ENCODE assay signal across 8 cellular contexts in the genomic region with DNA sequence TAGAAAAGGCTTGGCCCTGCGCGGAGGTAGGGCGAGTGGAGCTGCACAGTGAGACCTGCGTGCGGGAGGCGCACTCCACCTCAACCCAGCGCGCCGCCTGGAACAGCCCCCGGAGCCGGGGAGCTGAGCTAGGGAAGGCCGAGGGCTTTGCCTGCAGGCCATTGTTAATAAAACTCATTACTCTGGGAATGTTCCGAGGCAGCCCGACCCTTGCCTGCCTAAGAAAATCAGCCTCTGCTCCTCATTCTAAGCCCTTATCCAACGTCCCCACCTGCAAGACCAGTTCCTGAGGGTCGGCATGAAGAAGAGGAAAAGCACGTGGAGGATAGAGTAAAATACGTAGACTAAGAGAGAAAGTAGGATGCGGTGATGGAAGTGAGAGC. TPM values are rescaled to one million over a fixed set of nuclear protein-coding genes. Genes with fewer than 3 reads are reported as not detected.
DNase-seq lines count a peak whose midpoint lies in the region; ATAC-seq, FAIRE-seq and TF ChIP-seq lines count a peak whose summit lies in the region.

No MANE protein-coding gene starts in this region.

- H3K27ac ChIP-seq in keratinocyte (ENCODE audit: control insufficient read depth, insufficient read depth, low read length) (no peak overlapping the region), suprapubic skin (no peak overlapping the region)

- no peak overlapping the region for H3K9ac ChIP-seq in keratinocyte (ENCODE audit: control insufficient read depth, extremely low read depth, insufficient read depth, low read length)

- H3K27me3 ChIP-seq in keratinocyte (ENCODE audit: control insufficient read depth, extremely low read depth, insufficient read depth, low read length) (no peaks in the 10 kb centered on the region), suprapubic skin (no peaks in the 10 kb centered on the region)

- H3K9me1 ChIP-seq in keratinocyte (ENCODE audit: control insufficient read depth, extremely low read depth, insufficient read depth, low read length), result no peaks in the 10 kb centered on the region

- FAIRE-seq in keratinocyte (lab: Jason Lieb, UNC), result no peak

- no peak overlapping the region for H3K27ac Mint-ChIP-seq in activated CD8-positive, alpha-beta memory T cell treated with anti-CD3 and anti-CD28 coated beads, Interleukin-2, amount 10 ng/mL, durations not matched to agents 7 days and 5 days
- H3K27ac Mint-ChIP-seq in activated CD8-positive, alpha-beta T cell treated with anti-CD3 and anti-CD28 coated beads for 36 hours, result no peak overlapping the region

- TF ChIP-seq EP300 in suprapubic skin (IDR thresholded peaks at IDR 0.05), result no peak

- H2AFZ ChIP-seq in keratinocyte (ENCODE audit: control insufficient read depth, low read length), result peak overlapping the region; percentile 90

- peak overlapping the region; percentile 73 for H3K4me2 ChIP-seq in keratinocyte (ENCODE audit: control insufficient read depth, extremely low read depth, insufficient read depth, low read depth, low read length)

- peaks cover 52% of the 10 kb centered on the region for H3K27me3 Mint-ChIP-seq in activated CD8-positive, alpha-beta memory T cell treated with anti-CD3 and anti-CD28 coated beads, Interleukin-2, amount 10 ng/mL, durations not matched to agents 7 days and 5 days
- H3K27me3 Mint-ChIP-seq in activated CD8-positive, alpha-beta T cell treated with anti-CD3 and anti-CD28 coated beads for 36 hours, result peaks cover 44% of the 10 kb centered on the region

- H4K20me1 ChIP-seq in keratinocyte (ENCODE audit: control insufficient read depth, extremely low read depth, insufficient read depth, low read length), result no peaks in the 10 kb centered on the region

- TF ChIP-seq CTCF in activated CD8-positive, alpha-beta T cell treated with anti-CD3 and anti-CD28 coated beads for 36 hours (IDR thresholded peaks at IDR 0.05), result no peak
- TF ChIP-seq CTCF in keratinocyte (optimal IDR thresholded peaks at IDR 0.05 in 1 of 3, IDR thresholded peaks at IDR 0.05 in 1 of 3, conservative IDR thresholded peaks at IDR 0.05 in 1 of 3; ENCODE audit: extremely low read depth in 1 of 3, insufficient read depth in 2 of 3, low read length in 3 of 3), result no peak
- TF ChIP-seq CTCF in suprapubic skin (IDR thresholded peaks at IDR 0.05), result no peak

- peaks cover 16% of the 10 kb centered on the region for H3K4me1 ChIP-seq in keratinocyte (ENCODE audit: control insufficient read depth, extremely low read depth, insufficient read depth, low read length)
- H3K4me1 ChIP-seq in suprapubic skin, result peaks cover 7% of the 10 kb centered on the region

- dilution Hi-C loops in keratinocyte (cut with MboI; ENCODE audit: extremely low pct_ligation_motif_present, low sequenced_read_pairs), result no loop called here

- no peak for DNase-seq in activated CD8-positive, alpha-beta memory T cell treated with anti-CD3 and anti-CD28 coated beads, Interleukin-2, amount 10 ng/mL, durations not matched to agents 7 days and 5 days
- DNase-seq in activated CD8-positive, alpha-beta memory T cell treated with anti-CD3 and anti-CD28 coated beads, Interleukin-2, amount 50 U/mL, for 4 hours, result no peak
- DNase-seq in activated CD8-positive, alpha-beta T cell treated with anti-CD3 and anti-CD28 coated beads for 36 hours, result no peak
- DNase-seq in keratinocyte (ENCODE audit: low read depth, low spot score) (no peak), suprapubic skin (ENCODE audit: low spot score in 2 of 2) (no peak)

- H3K4me3 ChIP-seq in keratinocyte (ENCODE audit: control insufficient read depth in 2 of 3, extremely low read depth in 1 of 3, insufficient read depth in 2 of 3, low read depth in 1 of 3, low read length in 3 of 3), result peak overlapping the region; percentile 4 to 70 (median 39)
- H3K4me3 ChIP-seq in suprapubic skin, result peak overlapping the region; percentile 40

- WGBS in suprapubic skin, result 13% methylated on average over 19 of the region's 19 CpGs

- CTCF ChIA-PET in activated CD8-positive, alpha-beta memory T cell treated with anti-CD3 and anti-CD28 coated beads, Interleukin-2, amount 10 ng/mL, durations not matched to agents 7 days and 5 days (lab: Charles Lee), result no interaction called here
- CTCF ChIA-PET in activated CD8-positive, alpha-beta T cell treated with anti-CD3 and anti-CD28 coated beads for 36 hours (lab: Charles Lee), result no interaction called here

- no peak for ATAC-seq in activated CD8-positive, alpha-beta memory T cell treated with anti-CD3 and anti-CD28 coated beads, Interleukin-2, amount 10 ng/mL, durations not matched to agents 7 days and 5 days
- no peak for ATAC-seq in activated CD8-positive, alpha-beta T cell treated with anti-CD3 and anti-CD28 coated beads for 36 hours
- ATAC-seq in HG03196 (IDR thresholded peaks at IDR 0.05; ENCODE audit: unreplicated experiment), result no peak
- no peak for ATAC-seq in HG02588 (IDR thresholded peaks at IDR 0.05; ENCODE audit: unreplicated experiment)
- ATAC-seq in GM18909 (IDR thresholded peaks at IDR 0.05; ENCODE audit: poor library complexity, unreplicated experiment), result no peak

- intact Hi-C loops in activated CD8-positive, alpha-beta T cell treated with anti-CD3 and anti-CD28 coated beads for 36 hours (cut with micrococcal nuclease), result no loop called here

- no peaks in the 10 kb centered on the region for H3K36me3 Mint-ChIP-seq in activated CD8-positive, alpha-beta memory T cell treated with anti-CD3 and anti-CD28 coated beads, Interleukin-2, amount 10 ng/mL, durations not matched to agents 7 days and 5 days
- H3K36me3 Mint-ChIP-seq in activated CD8-positive, alpha-beta T cell treated with anti-CD3 and anti-CD28 coated beads for 36 hours (ENCODE audit: low read depth), result no peaks in the 10 kb centered on the region

- H3K36me3 ChIP-seq in keratinocyte (ENCODE audit: control insufficient read depth in 2 of 2, extremely low read depth in 1 of 2, insufficient read depth in 2 of 2, low read length in 2 of 2) (no peaks in the 10 kb centered on the region), suprapubic skin (no peaks in the 10 kb centered on the region)

- no peaks in the 10 kb centered on the region for H3K9me3 Mint-ChIP-seq in activated CD8-positive, alpha-beta memory T cell treated with anti-CD3 and anti-CD28 coated beads, Interleukin-2, amount 10 ng/mL, durations not matched to agents 7 days and 5 days (ENCODE audit: low read depth)
- H3K9me3 Mint-ChIP-seq in activated CD8-positive, alpha-beta T cell treated with anti-CD3 and anti-CD28 coated beads for 36 hours, result no peaks in the 10 kb centered on the region

- H3K9me3 ChIP-seq in keratinocyte (ENCODE audit: control insufficient read depth, low read depth, low read length), result no peaks in the 10 kb centered on the region
- H3K9me3 ChIP-seq in suprapubic skin, result no peaks in the 10 kb centered on the region

- POLR2A ChIA-PET in activated CD8-positive, alpha-beta T cell treated with anti-CD3 and anti-CD28 coated beads for 36 hours (lab: Charles Lee), result no interaction called here

- H3K4me3 Mint-ChIP-seq in activated CD8-positive, alpha-beta memory T cell treated with anti-CD3 and anti-CD28 coated beads, Interleukin-2, amount 10 ng/mL, durations not matched to agents 7 days and 5 days, result peak overlapping the region; percentile 67
- peak overlapping the region; percentile 42 for H3K4me3 Mint-ChIP-seq in activated CD8-positive, alpha-beta T cell treated with anti-CD3 and anti-CD28 coated beads for 36 hours

- H3K79me2 ChIP-seq in keratinocyte (ENCODE audit: control insufficient read depth, insufficient read depth, low read length), result no peaks in the 10 kb centered on the region

- H3K4me1 Mint-ChIP-seq in activated CD8-positive, alpha-beta memory T cell treated with anti-CD3 and anti-CD28 coated beads, Interleukin-2, amount 10 ng/mL, durations not matched to agents 7 days and 5 days, result peaks cover 6% of the 10 kb centered on the region
- H3K4me1 Mint-ChIP-seq in activated CD8-positive, alpha-beta T cell treated with anti-CD3 and anti-CD28 coated beads for 36 hours (ENCODE audit: low read depth), result peaks cover 10% of the 10 kb centered on the region

- no peak for TF ChIP-seq POLR2A in suprapubic skin (IDR thresholded peaks at IDR 0.05)

RNA-seq across cellular contexts. Expression of a gene that starts 55.3 kb away (rescaled TPM):
- 1 to 10 TPM; 5.9 to 6.8 TPM for total RNA-seq in activated CD8-positive, alpha-beta memory T cell treated with anti-CD3 and anti-CD28 coated beads, Interleukin-2, amount 10 ng/mL, durations not matched to agents 7 days and 5 days
- total RNA-seq in activated CD8-positive, alpha-beta T cell treated with anti-CD3 and anti-CD28 coated beads for 36 hours, result 1 to 10 TPM; 2.4 to 3.4 TPM
- 3.1 to 7.4 TPM (median 4.4 TPM) in 3 replicates for polyA plus RNA-seq in keratinocyte
- 0.74 TPM for polyA plus RNA-seq in keratinocyte (2011; ENCODE audit: low read depth)
- polyA plus RNA-seq in keratinocyte (2011; cell fraction: cytosol; rRNA removed), result 2.9 and 5.3 TPM in 2 replicates
- 4.2 TPM in 2 replicates for polyA plus RNA-seq in keratinocyte (2011; cell fraction: nucleus; rRNA removed)
- 2.2 and 5.4 TPM in 2 replicates for polyA plus RNA-seq in keratinocyte (2012; ENCODE audit: low replicate concordance)
- polyA minus RNA-seq in keratinocyte, result 0.49 to 1.9 TPM in 2 of 3 replicates, not detected in the other
- polyA minus RNA-seq in keratinocyte (2011; cell fraction: cytosol; rRNA and poly(A)+ RNA removed), result 5.6 TPM
- polyA minus RNA-seq in keratinocyte (2011; cell fraction: nucleus; rRNA and poly(A)+ RNA removed), result 2.1 and 3.2 TPM in 2 replicates
- total RNA-seq in suprapubic skin, result 1 to 10 TPM; 3.5 to 7.1 (median 5.8) TPM
